ENCODE assay signal across 1 cellular context in the genomic region with DNA sequence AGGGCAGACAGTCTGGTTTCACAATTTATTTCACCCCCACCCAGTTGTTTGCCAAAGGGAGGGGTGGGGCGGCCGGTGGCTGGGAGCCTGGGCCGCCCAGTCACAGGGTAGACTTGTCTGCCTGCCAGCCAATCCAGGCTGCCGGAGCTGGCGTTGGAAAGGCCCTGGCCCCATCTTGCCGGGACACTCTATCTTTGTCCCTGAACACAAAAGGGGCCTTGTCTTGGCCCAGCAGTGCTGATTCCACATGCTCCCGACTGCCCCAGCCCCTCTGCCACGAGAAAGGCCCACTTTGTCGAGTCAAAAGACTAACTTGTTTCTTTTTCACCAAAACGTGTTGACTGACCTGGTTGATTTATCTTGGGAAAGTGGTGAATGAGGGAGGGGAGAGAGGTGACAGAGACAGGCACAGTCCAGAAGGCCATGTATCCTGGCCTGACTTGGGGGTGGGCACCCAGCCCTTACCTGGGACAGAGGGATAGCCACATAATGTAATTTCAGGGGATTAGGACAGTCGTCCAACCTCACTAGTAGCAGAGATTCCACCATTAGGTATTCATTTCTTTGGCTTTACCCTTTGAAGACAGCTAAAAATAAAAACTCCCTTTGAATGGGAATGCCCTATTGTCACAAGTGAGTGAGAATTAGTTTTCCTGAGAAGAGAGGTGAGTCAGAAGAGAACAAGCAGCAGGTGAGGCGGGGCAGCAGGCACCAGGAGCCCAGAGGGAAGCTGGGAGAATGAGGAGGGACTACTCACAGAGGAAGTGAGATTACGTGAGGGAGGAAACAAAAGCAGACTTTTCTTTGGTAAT.
TF ChIP-seq lines count a peak whose summit lies in the region.

No MANE protein-coding gene starts in this region.

TF ChIP-seq in HepG2, 621 proteins besides CTCF, POLR2A, EP300 and RAD21 (continued from another document and continues in another):
- TF ChIP-seq, protein P1, sequence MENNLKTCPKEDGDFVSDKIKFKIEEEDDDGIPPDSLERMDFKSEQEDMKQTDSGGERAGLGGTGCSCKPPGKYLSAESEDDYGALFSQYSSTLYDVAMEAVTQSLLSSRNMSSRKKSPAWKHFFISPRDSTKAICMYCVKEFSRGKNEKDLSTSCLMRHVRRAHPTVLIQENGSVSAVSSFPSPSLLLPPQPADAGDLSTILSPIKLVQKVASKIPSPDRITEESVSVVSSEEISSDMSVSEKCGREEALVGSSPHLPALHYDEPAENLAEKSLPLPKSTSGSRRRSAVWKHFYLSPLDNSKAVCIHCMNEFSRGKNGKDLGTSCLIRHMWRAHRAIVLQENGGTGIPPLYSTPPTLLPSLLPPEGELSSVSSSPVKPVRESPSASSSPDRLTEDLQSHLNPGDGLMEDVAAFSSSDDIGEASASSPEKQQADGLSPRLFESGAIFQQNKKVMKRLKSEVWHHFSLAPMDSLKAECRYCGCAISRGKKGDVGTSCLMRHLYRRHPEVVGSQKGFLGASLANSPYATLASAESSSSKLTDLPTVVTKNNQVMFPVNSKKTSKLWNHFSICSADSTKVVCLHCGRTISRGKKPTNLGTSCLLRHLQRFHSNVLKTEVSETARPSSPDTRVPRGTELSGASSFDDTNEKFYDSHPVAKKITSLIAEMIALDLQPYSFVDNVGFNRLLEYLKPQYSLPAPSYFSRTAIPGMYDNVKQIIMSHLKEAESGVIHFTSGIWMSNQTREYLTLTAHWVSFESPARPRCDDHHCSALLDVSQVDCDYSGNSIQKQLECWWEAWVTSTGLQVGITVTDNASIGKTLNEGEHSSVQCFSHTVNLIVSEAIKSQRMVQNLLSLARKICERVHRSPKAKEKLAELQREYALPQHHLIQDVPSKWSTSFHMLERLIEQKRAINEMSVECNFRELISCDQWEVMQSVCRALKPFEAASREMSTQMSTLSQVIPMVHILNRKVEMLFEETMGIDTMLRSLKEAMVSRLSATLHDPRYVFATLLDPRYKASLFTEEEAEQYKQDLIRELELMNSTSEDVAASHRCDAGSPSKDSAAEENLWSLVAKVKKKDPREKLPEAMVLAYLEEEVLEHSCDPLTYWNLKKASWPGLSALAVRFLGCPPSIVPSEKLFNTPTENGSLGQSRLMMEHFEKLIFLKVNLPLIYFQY (CRISPR knock-in tag; IDR thresholded peaks at IDR 0.05; ENCODE audit: borderline replicate concordance), result peak; percentile 75; the same call in 1 of the 2 replicates
- TF ChIP-seq DMAP1 (CRISPR knock-in tag; IDR thresholded peaks at IDR 0.05) (peak; percentile 90; the same call in 1 of the 2 replicates), NFIB (CRISPR knock-in tag; IDR thresholded peaks at IDR 0.05; ENCODE audit: borderline replicate concordance) (no peak), ZNF138 (CRISPR knock-in tag; IDR thresholded peaks at IDR 0.05; ENCODE audit: low read depth) (no peak), FOXP1 (IDR thresholded peaks at IDR 0.05) (no peak), FOXP1 (CRISPR knock-in tag; IDR thresholded peaks at IDR 0.05) (peak; percentile 48; the same call in 1 of the 2 replicates), SNAI1 (CRISPR knock-in tag; IDR thresholded peaks at IDR 0.05; ENCODE audit: borderline replicate concordance) (peak; percentile 46; the same call in 1 of the 2 replicates), NR2F2 (IDR thresholded peaks at IDR 0.05; ENCODE audit: borderline replicate concordance, low read depth) (peak; percentile 52; the same call in 1 of the 2 replicates), THAP11 (CRISPR knock-in tag; IDR thresholded peaks at IDR 0.05) (peak; percentile 34; the same call in 1 of the 2 replicates), ZNF773 (CRISPR knock-in tag; IDR thresholded peaks at IDR 0.05; ENCODE audit: borderline replicate concordance) (no peak), PLRG1 (conservative IDR thresholded peaks at IDR 0.05) (no peak), POGZ (CRISPR knock-in tag; IDR thresholded peaks at IDR 0.05) (peak; percentile 77), ZNF30 (CRISPR knock-in tag; IDR thresholded peaks at IDR 0.05) (no peak), ZNF567 (CRISPR knock-in tag; IDR thresholded peaks at IDR 0.05; ENCODE audit: borderline replicate concordance) (no peak), MATR3 (CRISPR knock-in tag; IDR thresholded peaks at IDR 0.05) (no peak), ZNF136 (CRISPR knock-in tag; IDR thresholded peaks at IDR 0.05; ENCODE audit: low read depth) (peak; percentile 81; the same call in 1 of the 2 replicates), ZSCAN21 (CRISPR knock-in tag; IDR thresholded peaks at IDR 0.05; ENCODE audit: borderline replicate concordance) (no peak), MTF2 (CRISPR knock-in tag; IDR thresholded peaks at IDR 0.05; ENCODE audit: borderline replicate concordance) (peak; percentile 81; the same call in 1 of the 2 replicates), ZNF354B (CRISPR knock-in tag; IDR thresholded peaks at IDR 0.05) (no peak; the same call in 1 of the 2 replicates), SATB2 (CRISPR knock-in tag; IDR thresholded peaks at IDR 0.05) (no peak), YY1 (IDR thresholded peaks at IDR 0.05; ENCODE audit: insufficient read depth, insufficient replicate concordance, low read depth, low read length) (peak; percentile 63), FLYWCH1 (CRISPR knock-in tag; IDR thresholded peaks at IDR 0.05) (no peak), CBX1 (IDR thresholded peaks at IDR 0.05; ENCODE audit: low read depth) (peak; percentile 10), MLLT10 (CRISPR knock-in tag; IDR thresholded peaks at IDR 0.05) (no peak), ZNF552 (CRISPR knock-in tag; IDR thresholded peaks at IDR 0.05; ENCODE audit: borderline replicate concordance) (no peak), MED13 (CRISPR knock-in tag; IDR thresholded peaks at IDR 0.05) (peak; percentile 65; the same call in 1 of the 2 replicates), PAWR (CRISPR knock-in tag; IDR thresholded peaks at IDR 0.05; ENCODE audit: borderline replicate concordance) (no peak), TOPORS (CRISPR knock-in tag; IDR thresholded peaks at IDR 0.05) (no peak), SOX13 (IDR thresholded peaks at IDR 0.05) (peak; percentile 38; the same call in 1 of the 2 replicates), SOX13 (CRISPR knock-in tag; conservative IDR thresholded peaks at IDR 0.05 in 1 of 2, IDR thresholded peaks at IDR 0.05 in 1 of 2) (peak in 1 of 2 experiments; percentile 84; a peak in 2 of 4 replicates), EHMT2 (IDR thresholded peaks at IDR 0.05; ENCODE audit: borderline replicate concordance, low read depth, low read length) (peak; percentile 92), ZNF678 (CRISPR knock-in tag; IDR thresholded peaks at IDR 0.05) (no peak), SRSF1 (optimal IDR thresholded peaks at IDR 0.05; ENCODE audit: low read depth, low read length) (peak; percentile 88), TP53 (CRISPR knock-in tag; conservative IDR thresholded peaks at IDR 0.05) (peak; percentile 76; the same call in 1 of the 2 replicates), PCBP2 (optimal IDR thresholded peaks at IDR 0.05; ENCODE audit: low read depth, low read length, poor library complexity, severe bottlenecking) (no peak)
- TF ChIP-seq, protein P2, sequence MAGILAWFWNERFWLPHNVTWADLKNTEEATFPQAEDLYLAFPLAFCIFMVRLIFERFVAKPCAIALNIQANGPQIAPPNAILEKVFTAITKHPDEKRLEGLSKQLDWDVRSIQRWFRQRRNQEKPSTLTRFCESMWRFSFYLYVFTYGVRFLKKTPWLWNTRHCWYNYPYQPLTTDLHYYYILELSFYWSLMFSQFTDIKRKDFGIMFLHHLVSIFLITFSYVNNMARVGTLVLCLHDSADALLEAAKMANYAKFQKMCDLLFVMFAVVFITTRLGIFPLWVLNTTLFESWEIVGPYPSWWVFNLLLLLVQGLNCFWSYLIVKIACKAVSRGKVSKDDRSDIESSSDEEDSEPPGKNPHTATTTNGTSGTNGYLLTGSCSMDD (CRISPR knock-in tag; IDR thresholded peaks at IDR 0.05), result no peak
- TF ChIP-seq, protein P3, sequence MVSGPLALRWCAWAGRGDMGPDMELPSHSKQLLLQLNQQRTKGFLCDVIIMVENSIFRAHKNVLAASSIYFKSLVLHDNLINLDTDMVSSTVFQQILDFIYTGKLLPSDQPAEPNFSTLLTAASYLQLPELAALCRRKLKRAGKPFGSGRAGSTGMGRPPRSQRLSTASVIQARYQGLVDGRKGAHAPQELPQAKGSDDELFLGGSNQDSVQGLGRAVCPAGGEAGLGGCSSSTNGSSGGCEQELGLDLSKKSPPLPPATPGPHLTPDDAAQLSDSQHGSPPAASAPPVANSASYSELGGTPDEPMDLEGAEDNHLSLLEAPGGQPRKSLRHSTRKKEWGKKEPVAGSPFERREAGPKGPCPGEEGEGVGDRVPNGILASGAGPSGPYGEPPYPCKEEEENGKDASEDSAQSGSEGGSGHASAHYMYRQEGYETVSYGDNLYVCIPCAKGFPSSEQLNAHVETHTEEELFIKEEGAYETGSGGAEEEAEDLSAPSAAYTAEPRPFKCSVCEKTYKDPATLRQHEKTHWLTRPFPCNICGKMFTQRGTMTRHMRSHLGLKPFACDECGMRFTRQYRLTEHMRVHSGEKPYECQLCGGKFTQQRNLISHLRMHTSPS (CRISPR knock-in tag; IDR thresholded peaks at IDR 0.05; ENCODE audit: low read depth), result no peak; the same call in 1 of the 2 replicates
- TF ChIP-seq, protein P4, sequence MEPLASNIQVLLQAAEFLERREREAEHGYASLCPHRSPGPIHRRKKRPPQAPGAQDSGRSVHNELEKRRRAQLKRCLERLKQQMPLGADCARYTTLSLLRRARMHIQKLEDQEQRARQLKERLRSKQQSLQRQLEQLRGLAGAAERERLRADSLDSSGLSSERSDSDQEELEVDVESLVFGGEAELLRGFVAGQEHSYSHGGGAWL (CRISPR knock-in tag; IDR thresholded peaks at IDR 0.05), result 0 out of 2 replicates have a peak, but pooled peaks have one; percentile 45
- TF ChIP-seq, protein P5, sequence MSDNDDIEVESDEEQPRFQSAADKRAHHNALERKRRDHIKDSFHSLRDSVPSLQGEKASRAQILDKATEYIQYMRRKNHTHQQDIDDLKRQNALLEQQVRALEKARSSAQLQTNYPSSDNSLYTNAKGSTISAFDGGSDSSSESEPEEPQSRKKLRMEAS (IDR thresholded peaks at IDR 0.05), result peak; percentile 95
- TF ChIP-seq, protein P6, sequence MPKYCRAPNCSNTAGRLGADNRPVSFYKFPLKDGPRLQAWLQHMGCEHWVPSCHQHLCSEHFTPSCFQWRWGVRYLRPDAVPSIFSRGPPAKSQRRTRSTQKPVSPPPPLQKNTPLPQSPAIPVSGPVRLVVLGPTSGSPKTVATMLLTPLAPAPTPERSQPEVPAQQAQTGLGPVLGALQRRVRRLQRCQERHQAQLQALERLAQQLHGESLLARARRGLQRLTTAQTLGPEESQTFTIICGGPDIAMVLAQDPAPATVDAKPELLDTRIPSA (CRISPR knock-in tag; IDR thresholded peaks at IDR 0.05; ENCODE audit: borderline replicate concordance), result no peak
- TF ChIP-seq, protein P7, sequence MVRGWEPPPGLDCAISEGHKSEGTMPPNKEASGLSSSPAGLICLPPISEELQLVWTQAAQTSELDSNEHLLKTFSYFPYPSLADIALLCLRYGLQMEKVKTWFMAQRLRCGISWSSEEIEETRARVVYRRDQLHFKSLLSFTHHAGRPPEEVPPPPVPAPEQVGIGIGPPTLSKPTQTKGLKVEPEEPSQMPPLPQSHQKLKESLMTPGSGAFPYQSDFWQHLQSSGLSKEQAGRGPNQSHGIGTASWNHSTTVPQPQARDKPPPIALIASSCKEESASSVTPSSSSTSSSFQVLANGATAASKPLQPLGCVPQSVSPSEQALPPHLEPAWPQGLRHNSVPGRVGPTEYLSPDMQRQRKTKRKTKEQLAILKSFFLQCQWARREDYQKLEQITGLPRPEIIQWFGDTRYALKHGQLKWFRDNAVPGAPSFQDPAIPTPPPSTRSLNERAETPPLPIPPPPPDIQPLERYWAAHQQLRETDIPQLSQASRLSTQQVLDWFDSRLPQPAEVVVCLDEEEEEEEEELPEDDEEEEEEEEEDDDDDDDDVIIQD (CRISPR knock-in tag; IDR thresholded peaks at IDR 0.05; ENCODE audit: low read depth), result no peak; the same call in 1 of the 2 replicates
- TF ChIP-seq, protein P8, sequence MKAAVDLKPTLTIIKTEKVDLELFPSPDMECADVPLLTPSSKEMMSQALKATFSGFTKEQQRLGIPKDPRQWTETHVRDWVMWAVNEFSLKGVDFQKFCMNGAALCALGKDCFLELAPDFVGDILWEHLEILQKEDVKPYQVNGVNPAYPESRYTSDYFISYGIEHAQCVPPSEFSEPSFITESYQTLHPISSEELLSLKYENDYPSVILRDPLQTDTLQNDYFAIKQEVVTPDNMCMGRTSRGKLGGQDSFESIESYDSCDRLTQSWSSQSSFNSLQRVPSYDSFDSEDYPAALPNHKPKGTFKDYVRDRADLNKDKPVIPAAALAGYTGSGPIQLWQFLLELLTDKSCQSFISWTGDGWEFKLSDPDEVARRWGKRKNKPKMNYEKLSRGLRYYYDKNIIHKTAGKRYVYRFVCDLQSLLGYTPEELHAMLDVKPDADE (CRISPR knock-in tag; IDR thresholded peaks at IDR 0.05), result no peak
- TF ChIP-seq, protein P9, sequence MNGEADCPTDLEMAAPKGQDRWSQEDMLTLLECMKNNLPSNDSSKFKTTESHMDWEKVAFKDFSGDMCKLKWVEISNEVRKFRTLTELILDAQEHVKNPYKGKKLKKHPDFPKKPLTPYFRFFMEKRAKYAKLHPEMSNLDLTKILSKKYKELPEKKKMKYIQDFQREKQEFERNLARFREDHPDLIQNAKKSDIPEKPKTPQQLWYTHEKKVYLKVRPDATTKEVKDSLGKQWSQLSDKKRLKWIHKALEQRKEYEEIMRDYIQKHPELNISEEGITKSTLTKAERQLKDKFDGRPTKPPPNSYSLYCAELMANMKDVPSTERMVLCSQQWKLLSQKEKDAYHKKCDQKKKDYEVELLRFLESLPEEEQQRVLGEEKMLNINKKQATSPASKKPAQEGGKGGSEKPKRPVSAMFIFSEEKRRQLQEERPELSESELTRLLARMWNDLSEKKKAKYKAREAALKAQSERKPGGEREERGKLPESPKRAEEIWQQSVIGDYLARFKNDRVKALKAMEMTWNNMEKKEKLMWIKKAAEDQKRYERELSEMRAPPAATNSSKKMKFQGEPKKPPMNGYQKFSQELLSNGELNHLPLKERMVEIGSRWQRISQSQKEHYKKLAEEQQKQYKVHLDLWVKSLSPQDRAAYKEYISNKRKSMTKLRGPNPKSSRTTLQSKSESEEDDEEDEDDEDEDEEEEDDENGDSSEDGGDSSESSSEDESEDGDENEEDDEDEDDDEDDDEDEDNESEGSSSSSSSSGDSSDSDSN (CRISPR knock-in tag; IDR thresholded peaks at IDR 0.05), result peak; percentile 40; the same call in 1 of the 2 replicates
